ENCODE assay signal across 4 cellular contexts in the genomic region with DNA sequence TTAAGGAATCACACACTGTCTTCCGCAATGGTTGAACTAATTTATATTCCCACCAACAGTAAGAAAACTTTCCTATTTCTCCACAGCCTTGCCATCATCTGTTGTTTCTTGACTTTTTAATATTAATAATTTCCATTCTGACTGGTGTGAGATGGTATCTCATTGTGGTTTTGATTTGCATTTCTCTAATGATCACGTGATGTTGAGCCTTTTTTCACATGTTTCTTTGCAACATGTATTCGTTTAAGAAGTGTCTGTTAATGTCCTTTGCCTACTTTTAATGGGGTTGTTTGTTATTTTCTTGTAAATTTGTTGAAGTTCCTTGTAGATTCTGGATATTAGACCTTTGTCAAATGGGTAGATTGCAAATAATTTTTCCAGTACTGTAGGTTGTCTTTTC.
DNase-seq lines count a peak whose midpoint lies in the region; ATAC-seq, FAIRE-seq and TF ChIP-seq lines count a peak whose summit lies in the region.
"Not testable (repeated sequence)": the region's sequence is repeated elsewhere in the genome, so short reads cannot be mapped to it uniquely, and the experiment has no call there.

No MANE protein-coding gene starts in this region.

- H3K4me3 Mint-ChIP-seq in neural crest cell = not testable (repeated sequence)

- not testable (repeated sequence) for H3K79me2 ChIP-seq in GM12878 (ENCODE audit: control insufficient read depth, insufficient read depth, low read length); K562 (ENCODE audit: control insufficient read depth, insufficient read depth, low read length); HepG2 (ENCODE audit: insufficient read depth, low read length)

- CTCF ChIA-PET in GM12878 (lab: Yijun Ruan, JAX); K562 (lab: Yijun Ruan, JAX; ENCODE audit: low intra/inter-chr PET ratio); HepG2 (lab: Yijun Ruan, JAX; ENCODE audit: low intra/inter-chr PET ratio, low total read pairs): not testable (repeated sequence)

- not testable (repeated sequence) for TF ChIP-seq RAD21 in GM12878 (IDR thresholded peaks at IDR 0.05; ENCODE audit: insufficient read depth, low read depth, low read length); K562 (CRISPR knock-in tag; conservative IDR thresholded peaks at IDR 0.05 in 1 of 2, IDR thresholded peaks at IDR 0.05 in 1 of 2); HepG2 (CRISPR knock-in tag; IDR thresholded peaks at IDR 0.05)

- not testable (repeated sequence) for DNase-seq in GM12878 (ENCODE audit: low read depth, low spot score); K562 (ENCODE audit: extremely low read depth in 1 of 4, low spot score in 3 of 4); HepG2 (ENCODE audit: low spot score); neural crest cell (ENCODE audit: low read depth, low spot score)

- not testable (repeated sequence) for BruUV-seq in GM12878 (replicated peaks; lab: Mats Ljungman, UMichigan); K562 (replicated peaks; lab: Mats Ljungman, UMichigan); HepG2 (replicated peaks; lab: Mats Ljungman, UMichigan)

- H2AFZ ChIP-seq in GM12878 (ENCODE audit: control insufficient read depth, low read depth, low read length); K562 (ENCODE audit: low read depth, low read length); HepG2 (ENCODE audit: low read length): not testable (repeated sequence)

- H3K4me1 Mint-ChIP-seq in neural crest cell = not testable (repeated sequence)

- H3K27me3 Mint-ChIP-seq in neural crest cell (ENCODE audit: low read depth) = not testable (repeated sequence)

- not testable (repeated sequence) for H3K9ac ChIP-seq in GM12878 (ENCODE audit: control insufficient read depth, insufficient read depth, low read length); K562 (ENCODE audit: insufficient read depth in 1 of 2, low read depth in 2 of 2, low read length in 2 of 2); HepG2 (ENCODE audit: insufficient read depth, low read depth, low read length)

- not testable (repeated sequence) for TF ChIP-seq CTCF in GM12878 (IDR thresholded peaks at IDR 0.05 in 2 of 3, conservative IDR thresholded peaks at IDR 0.05 in 1 of 3; ENCODE audit: control insufficient read depth in 2 of 3, extremely low read depth in 1 of 3, insufficient read depth in 1 of 3, low read depth in 3 of 3, low read length in 3 of 3); K562 (IDR thresholded peaks at IDR 0.05 in 2 of 3, conservative IDR thresholded peaks at IDR 0.05 in 1 of 3; ENCODE audit: insufficient read depth in 2 of 3, low read depth in 1 of 3, low read length in 3 of 3); HepG2 (CRISPR knock-in tag; IDR thresholded peaks at IDR 0.05); neural crest cell (conservative IDR thresholded peaks at IDR 0.05)

- SMC1A ChIA-PET in GM12878 (lab: Charles Lee; ENCODE audit: uncharacterized antibody, unreplicated experiment) = not testable (repeated sequence)

- H3K9me1 ChIP-seq in K562 (ENCODE audit: control insufficient read depth, insufficient read depth, low read length) = not testable (repeated sequence)

- H3K36me3 ChIP-seq in GM12878 (ENCODE audit: control insufficient read depth in 2 of 2, insufficient read depth in 2 of 2, low read length in 1 of 2); K562 (ENCODE audit: control insufficient read depth, insufficient read depth, low read length); HepG2 (replicated peaks in 1 of 2; ENCODE audit: control insufficient read depth in 1 of 2, insufficient read depth in 2 of 2, low read length in 2 of 2): not testable (repeated sequence)

- RAD21 ChIA-PET in GM12878 (lab: Charles Lee; ENCODE audit: unreplicated experiment) = not testable (repeated sequence)

- H4K20me1 ChIP-seq in GM12878 (ENCODE audit: control insufficient read depth, insufficient read depth); K562 (replicated peaks; ENCODE audit: control insufficient read depth, insufficient read depth, low read length); HepG2 (ENCODE audit: insufficient read depth, low read length): not testable (repeated sequence)

- not testable (repeated sequence) for H3K9me3 Mint-ChIP-seq in neural crest cell

- TF ChIP-seq EP300 in GM12878 (IDR thresholded peaks at IDR 0.05; ENCODE audit: borderline replicate concordance in 1 of 2, control insufficient read depth in 1 of 2, low read depth in 2 of 2, low read length in 2 of 2); K562 (IDR thresholded peaks at IDR 0.05; ENCODE audit: low read length); HepG2 (IDR thresholded peaks at IDR 0.05; ENCODE audit: low read depth in 2 of 2, low read length in 2 of 2); HepG2 (CRISPR knock-in tag; IDR thresholded peaks at IDR 0.05; ENCODE audit: borderline replicate concordance): not testable (repeated sequence)

- not testable (repeated sequence) for H3K4me2 ChIP-seq in GM12878 (ENCODE audit: control insufficient read depth, insufficient read depth); K562 (ENCODE audit: insufficient read depth, low read length); HepG2 (ENCODE audit: low read depth, low read length)

- not testable (repeated sequence) for ATAC-seq in GM12878, K562, HepG2

- H3K36me3 Mint-ChIP-seq in neural crest cell (ENCODE audit: low read depth) = not testable (repeated sequence)

- in situ Hi-C loops in GM12878 (cut with MboI); K562 (cut with MboI); HepG2 (cut with HindIII; ENCODE audit: extremely low pct_ligation_motif_present, low pct_unique_long_range_greater_than_20kb): not testable (repeated sequence)

- FAIRE-seq in GM12878 (lab: Jason Lieb, UNC); K562 (lab: Jason Lieb, UNC); HepG2 (lab: Jason Lieb, UNC): not testable (repeated sequence)

- H3K4me3 ChIP-seq in GM12878; K562; HepG2 (replicated peaks in 1 of 3; ENCODE audit: insufficient read depth in 1 of 3, low read depth in 2 of 3, low read length in 3 of 3): not testable (repeated sequence)

- H3K27me3 ChIP-seq in GM12878 (replicated peaks in 1 of 2; ENCODE audit: control insufficient read depth in 2 of 2, insufficient read depth in 2 of 2, low read length in 1 of 2); K562 (ENCODE audit: control insufficient read depth in 2 of 2, insufficient read depth in 2 of 2, low read length in 2 of 2); HepG2 (ENCODE audit: control insufficient read depth in 1 of 2, insufficient read depth in 2 of 2, low read length in 2 of 2): not testable (repeated sequence)

- not testable (repeated sequence) for H3K4me1 ChIP-seq in GM12878 (ENCODE audit: control insufficient read depth, insufficient read depth, low read length); K562 (replicated peaks in 1 of 2; ENCODE audit: control insufficient read depth in 2 of 2, insufficient read depth in 2 of 2, low read length in 2 of 2); HepG2 (ENCODE audit: insufficient read depth, low read length)

- POLR2A ChIA-PET in GM12878 (lab: Charles Lee); K562 (lab: Yijun Ruan, JAX); HepG2 (lab: Yijun Ruan, JAX): not testable (repeated sequence)

- intact Hi-C loops in GM12878 (cut with micrococcal nuclease; ENCODE audit: unreplicated experiment); K562 (cut with micrococcal nuclease); HepG2 (cut with micrococcal nuclease; ENCODE audit: unreplicated experiment): not testable (repeated sequence)

- H3K27ac Mint-ChIP-seq in neural crest cell (ENCODE audit: unreplicated experiment) = peak overlapping the region; percentile 13

- 13% methylated on average over 3 of the region's 3 CpGs for WGBS in GM12878 (ENCODE audit: insufficient coverage, insufficient replicate concordance, low lambda C conversion rate, missing lambda C conversion rate)
- WGBS in K562 (ENCODE audit: insufficient coverage, low coverage, missing lambda C conversion rate) = 0% methylated on average over 2 of the region's 3 CpGs
- WGBS in HepG2 (ENCODE audit: low lambda C conversion rate) = 33% methylated on average over 3 of the region's 3 CpGs

- H3K27ac ChIP-seq in GM12878 (ENCODE audit: control insufficient read depth, insufficient read depth); K562 (ENCODE audit: extremely low read depth, low read depth, low read length); HepG2 (ENCODE audit: extremely low read length, insufficient read depth, low read length): not testable (repeated sequence)

- H3K9me3 ChIP-seq in GM12878 (replicated peaks; ENCODE audit: control insufficient read depth, insufficient read depth, low read length); K562 (replicated peaks; ENCODE audit: control insufficient read depth, insufficient read depth, low read depth, low read length); HepG2 (ENCODE audit: low read length): not testable (repeated sequence)

- TF ChIP-seq POLR2A in GM12878 (IDR thresholded peaks at IDR 0.05; ENCODE audit: low read depth, low read length); K562 (conservative IDR thresholded peaks at IDR 0.05); HepG2 (IDR thresholded peaks at IDR 0.05; ENCODE audit: insufficient read depth in 1 of 2, low read depth in 2 of 2, low read length in 2 of 2): not testable (repeated sequence)

TF ChIP-seq in GM12878, 131 proteins besides CTCF, POLR2A, EP300 and RAD21:
- TF ChIP-seq RAD51 (IDR thresholded peaks at IDR 0.05) = peak; percentile 75; the same call in 1 of the 2 replicates

TF ChIP-seq in HepG2, 621 proteins besides CTCF, POLR2A, EP300 and RAD21 (continues in another document):
- peak; percentile 83 for TF ChIP-seq RAD51 (IDR thresholded peaks at IDR 0.05; ENCODE audit: borderline replicate concordance)
